ENCODE assay signal across 1 cellular context in the genomic region with DNA sequence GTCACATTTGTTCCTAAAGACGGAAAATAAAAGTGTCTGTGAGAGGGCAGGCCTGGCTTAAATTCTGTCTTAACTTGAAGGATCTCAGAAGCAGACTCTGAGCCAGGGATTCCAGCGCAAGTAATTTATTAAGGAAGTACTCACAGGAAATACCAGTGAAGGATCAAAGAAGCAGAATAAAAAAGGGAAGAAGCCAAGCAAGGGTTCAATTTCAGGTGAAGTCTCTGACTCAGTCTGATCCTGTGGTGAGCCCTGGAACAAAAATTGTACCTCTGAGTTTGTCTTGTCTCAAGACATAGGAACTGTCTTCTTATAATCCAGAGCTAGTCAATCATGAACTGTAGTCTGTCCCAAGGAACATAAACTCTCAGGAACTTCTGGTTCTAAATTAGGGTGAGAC.
TF ChIP-seq lines count a peak whose summit lies in the region.

No MANE protein-coding gene starts in this region.

TF ChIP-seq in endothelial cell of umbilical vein, 7 proteins besides CTCF, POLR2A, EP300 and RAD21:
- TF ChIP-seq POLR2AphosphoS5 (IDR thresholded peaks at IDR 0.05; ENCODE audit: insufficient read depth, low read depth, low read length) (no peak), FOS (IDR thresholded peaks at IDR 0.05; ENCODE audit: borderline replicate concordance, insufficient read depth, low read length) (peak; percentile 9)
TF ChIP-seq in endothelial cell of umbilical vein: peak in this region for 1.
